1 cellular context compared by ENCODE assay signal in the genomic region with DNA sequence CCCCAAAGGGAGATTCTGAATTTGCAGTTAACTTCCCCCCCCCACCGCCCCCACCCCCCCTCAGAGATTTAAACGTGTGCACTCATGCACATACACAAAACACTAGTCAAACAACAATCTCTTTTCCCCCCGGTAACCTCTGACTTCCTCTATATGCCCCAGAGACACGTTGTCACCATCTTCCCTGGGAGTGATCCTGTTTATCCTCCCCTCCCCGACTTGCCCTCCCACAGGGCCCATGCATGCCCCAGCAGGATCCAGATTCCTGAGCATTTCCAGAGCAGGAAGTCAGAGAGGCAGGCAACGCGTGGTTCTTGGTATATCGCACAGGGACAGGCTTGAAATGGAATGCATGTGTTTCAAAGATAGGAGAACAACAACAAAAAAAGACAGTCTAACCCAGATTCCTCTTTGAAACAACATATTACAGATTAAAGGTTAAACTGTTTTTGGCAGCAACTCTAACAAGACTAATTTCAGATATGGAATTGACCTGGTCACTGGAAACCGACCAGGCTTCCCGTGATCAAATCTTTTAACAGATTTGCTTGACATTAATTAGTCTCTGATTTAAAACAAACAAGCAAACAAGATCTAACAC.
A peak's percentile ranks its signal among the peaks of the same experiment; 100 is the strongest.
TF ChIP-seq lines count a peak whose summit lies in the region.

No MANE protein-coding gene starts in this region.

TF ChIP-seq in HepG2, 621 proteins besides CTCF, POLR2A, EP300 and RAD21 (continued from another document and continues in another):
- TF ChIP-seq, protein P1, sequence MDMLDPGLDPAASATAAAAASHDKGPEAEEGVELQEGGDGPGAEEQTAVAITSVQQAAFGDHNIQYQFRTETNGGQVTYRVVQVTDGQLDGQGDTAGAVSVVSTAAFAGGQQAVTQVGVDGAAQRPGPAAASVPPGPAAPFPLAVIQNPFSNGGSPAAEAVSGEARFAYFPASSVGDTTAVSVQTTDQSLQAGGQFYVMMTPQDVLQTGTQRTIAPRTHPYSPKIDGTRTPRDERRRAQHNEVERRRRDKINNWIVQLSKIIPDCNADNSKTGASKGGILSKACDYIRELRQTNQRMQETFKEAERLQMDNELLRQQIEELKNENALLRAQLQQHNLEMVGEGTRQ (IDR thresholded peaks at IDR 0.05; ENCODE audit: low read depth, low read length), result no peak
- TF ChIP-seq, protein P1 (CRISPR knock-in tag; IDR thresholded peaks at IDR 0.05; ENCODE audit: borderline replicate concordance), result no peak
- TF ChIP-seq ZBTB38 (CRISPR knock-in tag; IDR thresholded peaks at IDR 0.05) (no peak), ZNF629 (CRISPR knock-in tag; conservative IDR thresholded peaks at IDR 0.05) (no peak), IRF2 (CRISPR knock-in tag; IDR thresholded peaks at IDR 0.05) (peak; percentile 20; the same call in 1 of the 2 replicates), ARID3A (IDR thresholded peaks at IDR 0.05; ENCODE audit: low read depth, low read length) (no peak), ZNF761 (CRISPR knock-in tag; conservative IDR thresholded peaks at IDR 0.05) (no peak; the same call in 1 of the 2 replicates), ZFX (CRISPR knock-in tag; IDR thresholded peaks at IDR 0.05; ENCODE audit: low read depth) (peak; percentile 73), NFYC (CRISPR knock-in tag; IDR thresholded peaks at IDR 0.05) (no peak), PPARG (CRISPR knock-in tag; conservative IDR thresholded peaks at IDR 0.05) (0 out of 2 replicates have a peak, but pooled peaks have one; percentile 17), ZNF850 (CRISPR knock-in tag; conservative IDR thresholded peaks at IDR 0.05) (no peak), ZNF639 (CRISPR knock-in tag; conservative IDR thresholded peaks at IDR 0.05) (no peak), FLYWCH1 (CRISPR knock-in tag; IDR thresholded peaks at IDR 0.05) (no peak), MYC (CRISPR knock-in tag; IDR thresholded peaks at IDR 0.05; ENCODE audit: borderline replicate concordance) (peak; percentile 68), THYN1 (CRISPR knock-in tag; IDR thresholded peaks at IDR 0.05; ENCODE audit: borderline replicate concordance, low read depth) (no peak), HNF1B (CRISPR knock-in tag; IDR thresholded peaks at IDR 0.05) (no peak), ZNF280D (CRISPR knock-in tag; IDR thresholded peaks at IDR 0.05) (no peak), JUNB (CRISPR knock-in tag; IDR thresholded peaks at IDR 0.05; ENCODE audit: borderline replicate concordance) (no peak), AGO2 (optimal IDR thresholded peaks at IDR 0.05; ENCODE audit: low read depth, low read length) (no peak), ZNF563 (CRISPR knock-in tag; IDR thresholded peaks at IDR 0.05) (no peak), HMGA1 (CRISPR knock-in tag; conservative IDR thresholded peaks at IDR 0.05) (no peak), NCOA2 (CRISPR knock-in tag; IDR thresholded peaks at IDR 0.05) (no peak), PATZ1 (CRISPR knock-in tag; IDR thresholded peaks at IDR 0.05) (peak; percentile 82), ZNF3 (CRISPR knock-in tag; IDR thresholded peaks at IDR 0.05) (no peak), ZNF614 (CRISPR knock-in tag; IDR thresholded peaks at IDR 0.05; ENCODE audit: borderline replicate concordance) (no peak), MAFG (CRISPR knock-in tag; IDR thresholded peaks at IDR 0.05) (no peak), CBX5 (CRISPR knock-in tag; IDR thresholded peaks at IDR 0.05; ENCODE audit: borderline replicate concordance) (no peak), NR2F2 (IDR thresholded peaks at IDR 0.05; ENCODE audit: borderline replicate concordance, low read depth) (no peak), ZNF747 (CRISPR knock-in tag; IDR thresholded peaks at IDR 0.05; ENCODE audit: borderline replicate concordance) (no peak), ZNF12 (CRISPR knock-in tag; IDR thresholded peaks at IDR 0.05) (peak; percentile 54; the same call in 1 of the 2 replicates), PHF20 (CRISPR knock-in tag; IDR thresholded peaks at IDR 0.05) (no peak), ZNF44 (CRISPR knock-in tag; IDR thresholded peaks at IDR 0.05) (no peak), ZBED4 (CRISPR knock-in tag; IDR thresholded peaks at IDR 0.05; ENCODE audit: borderline replicate concordance) (no peak), REXO4 (CRISPR knock-in tag; IDR thresholded peaks at IDR 0.05; ENCODE audit: borderline replicate concordance) (no peak)
- TF ChIP-seq, protein P2, sequence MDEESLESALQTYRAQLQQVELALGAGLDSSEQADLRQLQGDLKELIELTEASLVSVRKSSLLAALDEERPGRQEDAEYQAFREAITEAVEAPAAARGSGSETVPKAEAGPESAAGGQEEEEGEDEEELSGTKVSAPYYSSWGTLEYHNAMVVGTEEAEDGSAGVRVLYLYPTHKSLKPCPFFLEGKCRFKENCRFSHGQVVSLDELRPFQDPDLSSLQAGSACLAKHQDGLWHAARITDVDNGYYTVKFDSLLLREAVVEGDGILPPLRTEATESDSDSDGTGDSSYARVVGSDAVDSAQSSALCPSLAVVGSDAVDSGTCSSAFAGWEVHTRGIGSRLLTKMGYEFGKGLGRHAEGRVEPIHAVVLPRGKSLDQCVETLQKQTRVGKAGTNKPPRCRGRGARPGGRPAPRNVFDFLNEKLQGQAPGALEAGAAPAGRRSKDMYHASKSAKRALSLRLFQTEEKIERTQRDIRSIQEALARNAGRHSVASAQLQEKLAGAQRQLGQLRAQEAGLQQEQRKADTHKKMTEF (CRISPR knock-in tag; IDR thresholded peaks at IDR 0.05), result no peak
- TF ChIP-seq, protein P3, sequence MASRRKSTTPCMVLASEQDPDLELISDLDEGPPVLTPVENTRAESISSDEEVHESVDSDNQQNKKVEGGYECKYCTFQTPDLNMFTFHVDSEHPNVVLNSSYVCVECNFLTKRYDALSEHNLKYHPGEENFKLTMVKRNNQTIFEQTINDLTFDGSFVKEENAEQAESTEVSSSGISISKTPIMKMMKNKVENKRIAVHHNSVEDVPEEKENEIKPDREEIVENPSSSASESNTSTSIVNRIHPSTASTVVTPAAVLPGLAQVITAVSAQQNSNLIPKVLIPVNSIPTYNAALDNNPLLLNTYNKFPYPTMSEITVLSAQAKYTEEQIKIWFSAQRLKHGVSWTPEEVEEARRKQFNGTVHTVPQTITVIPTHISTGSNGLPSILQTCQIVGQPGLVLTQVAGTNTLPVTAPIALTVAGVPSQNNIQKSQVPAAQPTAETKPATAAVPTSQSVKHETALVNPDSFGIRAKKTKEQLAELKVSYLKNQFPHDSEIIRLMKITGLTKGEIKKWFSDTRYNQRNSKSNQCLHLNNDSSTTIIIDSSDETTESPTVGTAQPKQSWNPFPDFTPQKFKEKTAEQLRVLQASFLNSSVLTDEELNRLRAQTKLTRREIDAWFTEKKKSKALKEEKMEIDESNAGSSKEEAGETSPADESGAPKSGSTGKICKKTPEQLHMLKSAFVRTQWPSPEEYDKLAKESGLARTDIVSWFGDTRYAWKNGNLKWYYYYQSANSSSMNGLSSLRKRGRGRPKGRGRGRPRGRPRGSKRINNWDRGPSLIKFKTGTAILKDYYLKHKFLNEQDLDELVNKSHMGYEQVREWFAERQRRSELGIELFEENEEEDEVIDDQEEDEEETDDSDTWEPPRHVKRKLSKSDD (CRISPR knock-in tag; IDR thresholded peaks at IDR 0.05; ENCODE audit: low read depth), result no peak
